22 cellular contexts compared by ENCODE assay signal in genomic region chr2:159026170-159026569, GRCh38.
"Had no signal": no experiment of that assay in that cellular context is flagged by ENCODE, and none has a peak within 500 bp of the region (broad histone marks: within the 10 kb centered on the region; RNA-seq: fewer than 3 reads in every experiment).

No MANE protein-coding gene starts in this region.

- H3K36me3 ChIP-seq: gastrocnemius medialis, heart left ventricle, right lobe of liver, tibial nerve, uterus had no signal

- H3K4me1 ChIP-seq: right lobe of liver had no signal

- H3K27me3 ChIP-seq: gastrocnemius medialis, heart left ventricle, right lobe of liver, tibial nerve, uterus had no signal

- H2AFZ ChIP-seq: parathyroid adenoma had no signal

- H3K27ac ChIP-seq: gastrocnemius medialis, parathyroid adenoma, right lobe of liver, skin epidermis, tibial nerve, uterus had no signal

- H3K9me3 ChIP-seq: gastrocnemius medialis, heart left ventricle, mucosa of descending colon, right lobe of liver, tibial nerve, uterus had no signal

- H3K4me3 ChIP-seq: gastrocnemius medialis, heart left ventricle, mucosa of descending colon, right lobe of liver, skin epidermis, tibial nerve, uterus had no signal

- DNase-seq: activated CD4-positive, alpha-beta T cell treated with anti-CD3 and anti-CD28 coated beads for 4 hours; activated CD4-positive, alpha-beta T cell treated with anti-CD3 and anti-CD28 coated beads, Interleukin-2, amount 50 U/mL, for 48 hours; activated CD4-positive, CD25-positive, alpha-beta regulatory T cell; activated CD8-positive, alpha-beta memory T cell treated with anti-CD3 and anti-CD28 coated beads, Interleukin-2, amount 50 U/mL, for 48 hours; activated effector memory CD4-positive, alpha-beta T cell treated with Interleukin-2 at 50 U/mL for 16 hours; activated naive CD4-positive, alpha-beta T cell treated with anti-CD3 and anti-CD28 coated beads, Interleukin-2, amount 10 ng/mL, durations not matched to agents 7 days and 5 days; activated T-cell treated with anti-CD3 and anti-CD28 coated beads, Interleukin-2, amount 50 U/mL, for 48 hours; amygdala; cerebellar nuclear complex; effector CD8-positive, alpha-beta T cell; gastrocnemius medialis; mucosa of descending colon; nephron progenitor cell; right lobe of liver; stimulated activated CD4-positive, alpha-beta T cell treated with anti-CD3 and anti-CD28 coated beads, Interleukin-1b, Interleukin-23, amount 100 ng/mL, for 48 hours; stimulated activated naive CD8-positive, alpha-beta T cell treated with anti-CD3 and anti-CD28 coated beads, Interleukin-15, amount 100 ng/mL, for 72 hours; T-helper 9 cell; uterus had no signal

- H3K9ac ChIP-seq: parathyroid adenoma had no signal

- ATAC-seq: gastrocnemius medialis; mucosa of descending colon; right lobe of liver; stimulated activated naive CD8-positive, alpha-beta T cell treated with anti-CD3 and anti-CD28 coated beads, Interleukin-15, amount 100 ng/mL, for 72 hours had no signal
